1 cellular context compared by ENCODE assay signal in the genomic region with DNA sequence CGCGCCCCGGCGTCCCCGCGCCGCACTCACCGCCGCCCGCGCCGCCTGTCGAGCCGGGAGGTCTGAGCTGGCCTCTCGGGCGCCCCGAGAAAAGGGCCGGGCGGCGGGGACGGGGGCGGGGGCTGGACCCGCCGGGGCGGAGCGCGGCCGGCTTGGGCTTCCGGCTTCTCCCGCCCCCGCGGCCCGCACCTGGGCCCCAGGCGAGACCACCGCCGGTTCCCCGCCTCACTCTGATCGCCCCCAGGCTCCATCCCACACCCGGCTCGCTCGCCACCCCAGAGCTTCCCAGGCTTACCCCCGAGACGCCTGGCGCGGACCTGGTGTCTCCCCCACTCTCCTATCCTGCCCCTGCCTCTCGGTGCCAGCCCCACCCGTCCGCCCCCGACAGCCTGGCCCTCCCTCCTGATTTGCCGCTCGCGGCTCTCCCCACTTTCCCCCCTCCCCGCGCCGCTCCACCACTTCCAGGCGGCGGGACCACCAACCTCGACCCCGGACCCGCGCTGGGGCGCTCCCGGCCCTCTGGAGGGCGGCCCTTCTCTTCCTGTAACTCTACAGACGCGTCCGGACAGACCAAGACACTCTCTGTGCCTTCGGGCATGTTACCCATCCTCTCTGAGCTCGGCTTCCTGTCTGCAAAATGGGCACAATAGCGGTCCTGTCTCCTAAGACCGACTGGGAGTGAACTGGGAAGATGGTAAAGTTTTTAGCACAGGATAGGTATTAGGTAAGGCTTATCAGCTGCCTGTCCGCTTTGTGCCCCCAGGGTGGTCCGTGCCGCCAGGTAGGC.
TF ChIP-seq lines count a peak whose summit lies in the region.

A gene (minus strand): TSS at position 64 of the 787 bp plus-strand sequence. CDS start 30,189 bp downstream, outside the sequence.

TF ChIP-seq in K562, 482 proteins besides CTCF, POLR2A, EP300 and RAD21 (continued from another document and continues in another):
- TF ChIP-seq ZNF224 (CRISPR knock-in tag; IDR thresholded peaks at IDR 0.05) = no peak
- no peak for TF ChIP-seq SIX5 (IDR thresholded peaks at IDR 0.05; ENCODE audit: borderline replicate concordance in 1 of 2, insufficient read depth in 1 of 2, low read depth in 1 of 2, low read length in 2 of 2)
- TF ChIP-seq PHF8 (IDR thresholded peaks at IDR 0.05; ENCODE audit: borderline replicate concordance, low read length) = peak; percentile 54; the same call in 1 of the 2 replicates
- no peak for TF ChIP-seq JUN (IDR thresholded peaks at IDR 0.05; ENCODE audit: borderline replicate concordance, low read depth, low read length)
- TF ChIP-seq JUN (CRISPR knock-in tag; IDR thresholded peaks at IDR 0.05; ENCODE audit: borderline replicate concordance) = no peak
- no peak for TF ChIP-seq ZNF668 (CRISPR knock-in tag; IDR thresholded peaks at IDR 0.05)
- TF ChIP-seq TAL1 (IDR thresholded peaks at IDR 0.05) = no peak
- TF ChIP-seq HDAC6 (IDR thresholded peaks at IDR 0.05; ENCODE audit: low read depth, low read length) = no peak
- TF ChIP-seq, protein P1, sequence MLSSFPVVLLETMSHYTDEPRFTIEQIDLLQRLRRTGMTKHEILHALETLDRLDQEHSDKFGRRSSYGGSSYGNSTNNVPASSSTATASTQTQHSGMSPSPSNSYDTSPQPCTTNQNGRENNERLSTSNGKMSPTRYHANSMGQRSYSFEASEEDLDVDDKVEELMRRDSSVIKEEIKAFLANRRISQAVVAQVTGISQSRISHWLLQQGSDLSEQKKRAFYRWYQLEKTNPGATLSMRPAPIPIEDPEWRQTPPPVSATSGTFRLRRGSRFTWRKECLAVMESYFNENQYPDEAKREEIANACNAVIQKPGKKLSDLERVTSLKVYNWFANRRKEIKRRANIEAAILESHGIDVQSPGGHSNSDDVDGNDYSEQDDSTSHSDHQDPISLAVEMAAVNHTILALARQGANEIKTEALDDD (IDR thresholded peaks at IDR 0.05) = no peak
- TF ChIP-seq, protein P2, sequence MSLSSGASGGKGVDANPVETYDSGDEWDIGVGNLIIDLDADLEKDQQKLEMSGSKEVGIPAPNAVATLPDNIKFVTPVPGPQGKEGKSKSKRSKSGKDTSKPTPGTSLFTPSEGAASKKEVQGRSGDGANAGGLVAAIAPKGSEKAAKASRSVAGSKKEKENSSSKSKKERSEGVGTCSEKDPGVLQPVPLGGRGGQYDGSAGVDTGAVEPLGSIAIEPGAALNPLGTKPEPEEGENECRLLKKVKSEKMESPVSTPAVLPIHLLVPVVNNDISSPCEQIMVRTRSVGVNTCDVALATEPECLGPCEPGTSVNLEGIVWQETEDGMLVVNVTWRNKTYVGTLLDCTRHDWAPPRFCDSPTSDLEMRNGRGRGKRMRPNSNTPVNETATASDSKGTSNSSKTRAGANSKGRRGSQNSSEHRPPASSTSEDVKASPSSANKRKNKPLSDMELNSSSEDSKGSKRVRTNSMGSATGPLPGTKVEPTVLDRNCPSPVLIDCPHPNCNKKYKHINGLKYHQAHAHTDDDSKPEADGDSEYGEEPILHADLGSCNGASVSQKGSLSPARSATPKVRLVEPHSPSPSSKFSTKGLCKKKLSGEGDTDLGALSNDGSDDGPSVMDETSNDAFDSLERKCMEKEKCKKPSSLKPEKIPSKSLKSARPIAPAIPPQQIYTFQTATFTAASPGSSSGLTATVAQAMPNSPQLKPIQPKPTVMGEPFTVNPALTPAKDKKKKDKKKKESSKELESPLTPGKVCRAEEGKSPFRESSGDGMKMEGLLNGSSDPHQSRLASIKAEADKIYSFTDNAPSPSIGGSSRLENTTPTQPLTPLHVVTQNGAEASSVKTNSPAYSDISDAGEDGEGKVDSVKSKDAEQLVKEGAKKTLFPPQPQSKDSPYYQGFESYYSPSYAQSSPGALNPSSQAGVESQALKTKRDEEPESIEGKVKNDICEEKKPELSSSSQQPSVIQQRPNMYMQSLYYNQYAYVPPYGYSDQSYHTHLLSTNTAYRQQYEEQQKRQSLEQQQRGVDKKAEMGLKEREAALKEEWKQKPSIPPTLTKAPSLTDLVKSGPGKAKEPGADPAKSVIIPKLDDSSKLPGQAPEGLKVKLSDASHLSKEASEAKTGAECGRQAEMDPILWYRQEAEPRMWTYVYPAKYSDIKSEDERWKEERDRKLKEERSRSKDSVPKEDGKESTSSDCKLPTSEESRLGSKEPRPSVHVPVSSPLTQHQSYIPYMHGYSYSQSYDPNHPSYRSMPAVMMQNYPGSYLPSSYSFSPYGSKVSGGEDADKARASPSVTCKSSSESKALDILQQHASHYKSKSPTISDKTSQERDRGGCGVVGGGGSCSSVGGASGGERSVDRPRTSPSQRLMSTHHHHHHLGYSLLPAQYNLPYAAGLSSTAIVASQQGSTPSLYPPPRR (CRISPR knock-in tag; IDR thresholded peaks at IDR 0.05; ENCODE audit: borderline replicate concordance) = no peak
- TF ChIP-seq ILF3 (IDR thresholded peaks at IDR 0.05; ENCODE audit: borderline replicate concordance) = no peak
- no peak for TF ChIP-seq OTX1 (CRISPR knock-in tag; IDR thresholded peaks at IDR 0.05)
- no peak for TF ChIP-seq DMBX1 (CRISPR knock-in tag; IDR thresholded peaks at IDR 0.05; ENCODE audit: borderline replicate concordance)
- no peak for TF ChIP-seq CREM (IDR thresholded peaks at IDR 0.05; ENCODE audit: low read depth)
- peak; percentile 14; the same call in 1 of the 2 replicates for TF ChIP-seq SMAD4 (CRISPR knock-in tag; conservative IDR thresholded peaks at IDR 0.05)
- TF ChIP-seq BACH1 (tag; IDR thresholded peaks at IDR 0.05) = no peak
- TF ChIP-seq, protein P3, sequence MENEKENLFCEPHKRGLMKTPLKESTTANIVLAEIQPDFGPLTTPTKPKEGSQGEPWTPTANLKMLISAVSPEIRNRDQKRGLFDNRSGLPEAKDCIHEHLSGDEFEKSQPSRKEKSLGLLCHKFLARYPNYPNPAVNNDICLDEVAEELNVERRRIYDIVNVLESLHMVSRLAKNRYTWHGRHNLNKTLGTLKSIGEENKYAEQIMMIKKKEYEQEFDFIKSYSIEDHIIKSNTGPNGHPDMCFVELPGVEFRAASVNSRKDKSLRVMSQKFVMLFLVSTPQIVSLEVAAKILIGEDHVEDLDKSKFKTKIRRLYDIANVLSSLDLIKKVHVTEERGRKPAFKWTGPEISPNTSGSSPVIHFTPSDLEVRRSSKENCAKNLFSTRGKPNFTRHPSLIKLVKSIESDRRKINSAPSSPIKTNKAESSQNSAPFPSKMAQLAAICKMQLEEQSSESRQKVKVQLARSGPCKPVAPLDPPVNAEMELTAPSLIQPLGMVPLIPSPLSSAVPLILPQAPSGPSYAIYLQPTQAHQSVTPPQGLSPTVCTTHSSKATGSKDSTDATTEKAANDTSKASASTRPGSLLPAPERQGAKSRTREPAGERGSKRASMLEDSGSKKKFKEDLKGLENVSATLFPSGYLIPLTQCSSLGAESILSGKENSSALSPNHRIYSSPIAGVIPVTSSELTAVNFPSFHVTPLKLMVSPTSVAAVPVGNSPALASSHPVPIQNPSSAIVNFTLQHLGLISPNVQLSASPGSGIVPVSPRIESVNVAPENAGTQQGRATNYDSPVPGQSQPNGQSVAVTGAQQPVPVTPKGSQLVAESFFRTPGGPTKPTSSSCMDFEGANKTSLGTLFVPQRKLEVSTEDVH (IDR thresholded peaks at IDR 0.05; ENCODE audit: low read depth, partially characterized antibody) = no peak
- no peak for TF ChIP-seq HEY1 (CRISPR knock-in tag; IDR thresholded peaks at IDR 0.05; ENCODE audit: borderline replicate concordance)
- TF ChIP-seq, protein P4, sequence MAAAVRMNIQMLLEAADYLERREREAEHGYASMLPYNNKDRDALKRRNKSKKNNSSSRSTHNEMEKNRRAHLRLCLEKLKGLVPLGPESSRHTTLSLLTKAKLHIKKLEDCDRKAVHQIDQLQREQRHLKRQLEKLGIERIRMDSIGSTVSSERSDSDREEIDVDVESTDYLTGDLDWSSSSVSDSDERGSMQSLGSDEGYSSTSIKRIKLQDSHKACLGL (CRISPR knock-in tag; IDR thresholded peaks at IDR 0.05; ENCODE audit: borderline replicate concordance, poor library complexity, severe bottlenecking) = no peak
- TF ChIP-seq, protein P5, sequence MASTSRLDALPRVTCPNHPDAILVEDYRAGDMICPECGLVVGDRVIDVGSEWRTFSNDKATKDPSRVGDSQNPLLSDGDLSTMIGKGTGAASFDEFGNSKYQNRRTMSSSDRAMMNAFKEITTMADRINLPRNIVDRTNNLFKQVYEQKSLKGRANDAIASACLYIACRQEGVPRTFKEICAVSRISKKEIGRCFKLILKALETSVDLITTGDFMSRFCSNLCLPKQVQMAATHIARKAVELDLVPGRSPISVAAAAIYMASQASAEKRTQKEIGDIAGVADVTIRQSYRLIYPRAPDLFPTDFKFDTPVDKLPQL (IDR thresholded peaks at IDR 0.05; ENCODE audit: extremely low read depth, insufficient read length) = no peak
- TF ChIP-seq CEBPG (CRISPR knock-in tag; IDR thresholded peaks at IDR 0.05) = no peak
- no peak for TF ChIP-seq CEBPG (tag; conservative IDR thresholded peaks at IDR 0.05 in 1 of 2, IDR thresholded peaks at IDR 0.05 in 1 of 2)
- TF ChIP-seq, protein P6, sequence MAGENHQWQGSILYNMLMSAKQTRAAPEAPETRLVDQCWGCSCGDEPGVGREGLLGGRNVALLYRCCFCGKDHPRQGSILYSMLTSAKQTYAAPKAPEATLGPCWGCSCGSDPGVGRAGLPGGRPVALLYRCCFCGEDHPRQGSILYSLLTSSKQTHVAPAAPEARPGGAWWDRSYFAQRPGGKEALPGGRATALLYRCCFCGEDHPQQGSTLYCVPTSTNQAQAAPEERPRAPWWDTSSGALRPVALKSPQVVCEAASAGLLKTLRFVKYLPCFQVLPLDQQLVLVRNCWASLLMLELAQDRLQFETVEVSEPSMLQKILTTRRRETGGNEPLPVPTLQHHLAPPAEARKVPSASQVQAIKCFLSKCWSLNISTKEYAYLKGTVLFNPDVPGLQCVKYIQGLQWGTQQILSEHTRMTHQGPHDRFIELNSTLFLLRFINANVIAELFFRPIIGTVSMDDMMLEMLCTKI (IDR thresholded peaks at IDR 0.05; ENCODE audit: partially characterized antibody) = no peak
- TF ChIP-seq KLF16 (IDR thresholded peaks at IDR 0.05) = no peak
- TF ChIP-seq RBM17 (IDR thresholded peaks at IDR 0.05; ENCODE audit: borderline replicate concordance, low read depth, low read length) = no peak
- TF ChIP-seq, protein P7, sequence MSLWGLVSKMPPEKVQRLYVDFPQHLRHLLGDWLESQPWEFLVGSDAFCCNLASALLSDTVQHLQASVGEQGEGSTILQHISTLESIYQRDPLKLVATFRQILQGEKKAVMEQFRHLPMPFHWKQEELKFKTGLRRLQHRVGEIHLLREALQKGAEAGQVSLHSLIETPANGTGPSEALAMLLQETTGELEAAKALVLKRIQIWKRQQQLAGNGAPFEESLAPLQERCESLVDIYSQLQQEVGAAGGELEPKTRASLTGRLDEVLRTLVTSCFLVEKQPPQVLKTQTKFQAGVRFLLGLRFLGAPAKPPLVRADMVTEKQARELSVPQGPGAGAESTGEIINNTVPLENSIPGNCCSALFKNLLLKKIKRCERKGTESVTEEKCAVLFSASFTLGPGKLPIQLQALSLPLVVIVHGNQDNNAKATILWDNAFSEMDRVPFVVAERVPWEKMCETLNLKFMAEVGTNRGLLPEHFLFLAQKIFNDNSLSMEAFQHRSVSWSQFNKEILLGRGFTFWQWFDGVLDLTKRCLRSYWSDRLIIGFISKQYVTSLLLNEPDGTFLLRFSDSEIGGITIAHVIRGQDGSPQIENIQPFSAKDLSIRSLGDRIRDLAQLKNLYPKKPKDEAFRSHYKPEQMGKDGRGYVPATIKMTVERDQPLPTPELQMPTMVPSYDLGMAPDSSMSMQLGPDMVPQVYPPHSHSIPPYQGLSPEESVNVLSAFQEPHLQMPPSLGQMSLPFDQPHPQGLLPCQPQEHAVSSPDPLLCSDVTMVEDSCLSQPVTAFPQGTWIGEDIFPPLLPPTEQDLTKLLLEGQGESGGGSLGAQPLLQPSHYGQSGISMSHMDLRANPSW (CRISPR knock-in tag; IDR thresholded peaks at IDR 0.05) = no peak
- TF ChIP-seq IRF2 (CRISPR knock-in tag; IDR thresholded peaks at IDR 0.05) = no peak
- TF ChIP-seq ZNF561 (CRISPR knock-in tag; conservative IDR thresholded peaks at IDR 0.05) = no peak
- TF ChIP-seq GTF2E2 (tag; IDR thresholded peaks at IDR 0.05) = peak; percentile 35; the same call in 1 of the 2 replicates
- TF ChIP-seq, protein P8, sequence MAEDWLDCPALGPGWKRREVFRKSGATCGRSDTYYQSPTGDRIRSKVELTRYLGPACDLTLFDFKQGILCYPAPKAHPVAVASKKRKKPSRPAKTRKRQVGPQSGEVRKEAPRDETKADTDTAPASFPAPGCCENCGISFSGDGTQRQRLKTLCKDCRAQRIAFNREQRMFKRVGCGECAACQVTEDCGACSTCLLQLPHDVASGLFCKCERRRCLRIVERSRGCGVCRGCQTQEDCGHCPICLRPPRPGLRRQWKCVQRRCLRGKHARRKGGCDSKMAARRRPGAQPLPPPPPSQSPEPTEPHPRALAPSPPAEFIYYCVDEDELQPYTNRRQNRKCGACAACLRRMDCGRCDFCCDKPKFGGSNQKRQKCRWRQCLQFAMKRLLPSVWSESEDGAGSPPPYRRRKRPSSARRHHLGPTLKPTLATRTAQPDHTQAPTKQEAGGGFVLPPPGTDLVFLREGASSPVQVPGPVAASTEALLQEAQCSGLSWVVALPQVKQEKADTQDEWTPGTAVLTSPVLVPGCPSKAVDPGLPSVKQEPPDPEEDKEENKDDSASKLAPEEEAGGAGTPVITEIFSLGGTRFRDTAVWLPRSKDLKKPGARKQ (CRISPR knock-in tag; IDR thresholded peaks at IDR 0.05) = no peak
- TF ChIP-seq TAF7 (tag; IDR thresholded peaks at IDR 0.05) = no peak
- TF ChIP-seq PURB (CRISPR knock-in tag; IDR thresholded peaks at IDR 0.05; ENCODE audit: low read depth) = no peak
- TF ChIP-seq HDAC3 (IDR thresholded peaks at IDR 0.05; ENCODE audit: borderline replicate concordance, partially characterized antibody) = no peak
- no peak for TF ChIP-seq MBD2 (IDR thresholded peaks at IDR 0.05; ENCODE audit: borderline replicate concordance, low read depth)
- no peak for TF ChIP-seq RFX7 (CRISPR knock-in tag; IDR thresholded peaks at IDR 0.05)
- TF ChIP-seq KLF1 (tag; IDR thresholded peaks at IDR 0.05) = no peak
- TF ChIP-seq POLR2G (IDR thresholded peaks at IDR 0.05; ENCODE audit: low read depth, low read length) = peak; percentile 72
- no peak for TF ChIP-seq KDM4B (IDR thresholded peaks at IDR 0.05; ENCODE audit: borderline replicate concordance in 2 of 2, low read depth in 1 of 2)
- no peak for TF ChIP-seq ELF4 (CRISPR knock-in tag; IDR thresholded peaks at IDR 0.05)
- no peak for TF ChIP-seq ZNF354B (CRISPR knock-in tag; IDR thresholded peaks at IDR 0.05)
- no peak for TF ChIP-seq SMAD1 (IDR thresholded peaks at IDR 0.05; ENCODE audit: low read depth, low read length, partially characterized antibody)
- TF ChIP-seq YBX1 (IDR thresholded peaks at IDR 0.05) = no peak
- no peak for TF ChIP-seq PHTF2 (CRISPR knock-in tag; IDR thresholded peaks at IDR 0.05)
- TF ChIP-seq NCOA6 (IDR thresholded peaks at IDR 0.05) = no peak
- TF ChIP-seq ASH1L (IDR thresholded peaks at IDR 0.05; ENCODE audit: borderline replicate concordance, low read depth, partially characterized antibody) = no peak
- TF ChIP-seq EWSR1 (IDR thresholded peaks at IDR 0.05; ENCODE audit: borderline replicate concordance, low read depth, partially characterized antibody) = no peak
- TF ChIP-seq ZNF184 (CRISPR knock-in tag; IDR thresholded peaks at IDR 0.05) = no peak
- TF ChIP-seq, protein P9, sequence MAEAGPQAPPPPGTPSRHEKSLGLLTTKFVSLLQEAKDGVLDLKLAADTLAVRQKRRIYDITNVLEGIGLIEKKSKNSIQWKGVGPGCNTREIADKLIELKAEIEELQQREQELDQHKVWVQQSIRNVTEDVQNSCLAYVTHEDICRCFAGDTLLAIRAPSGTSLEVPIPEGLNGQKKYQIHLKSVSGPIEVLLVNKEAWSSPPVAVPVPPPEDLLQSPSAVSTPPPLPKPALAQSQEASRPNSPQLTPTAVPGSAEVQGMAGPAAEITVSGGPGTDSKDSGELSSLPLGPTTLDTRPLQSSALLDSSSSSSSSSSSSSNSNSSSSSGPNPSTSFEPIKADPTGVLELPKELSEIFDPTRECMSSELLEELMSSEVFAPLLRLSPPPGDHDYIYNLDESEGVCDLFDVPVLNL (CRISPR knock-in tag; IDR thresholded peaks at IDR 0.05; ENCODE audit: low read depth) = no peak
- no peak for TF ChIP-seq NFATC3 (IDR thresholded peaks at IDR 0.05)
